In genomic region chr5:31626156-31626555, GRCh38 we compare ENCODE assay signal across 21 cellular contexts. TPM values are rescaled to one million over a fixed set of nuclear protein-coding genes. Genes with fewer than 3 reads are reported as not detected.
DNase-seq lines count a peak whose midpoint lies in the region; ATAC-seq and TF ChIP-seq lines count a peak whose summit lies in the region.
"Had no signal": no experiment of that assay in that cellular context is flagged by ENCODE, and none has a peak within 500 bp of the region (broad histone marks: within the 10 kb centered on the region; RNA-seq: fewer than 3 reads in every experiment).

No MANE protein-coding gene starts in this region.

- ATAC-seq in RWPE2 (ENCODE audit: low read depth) (peak; percentile 20; the same call in 1 of the 3 replicates), HG02938 (IDR thresholded peaks at IDR 0.05; ENCODE audit: unreplicated experiment) (no peak), HG02588 (IDR thresholded peaks at IDR 0.05; ENCODE audit: unreplicated experiment) (no peak)
- ATAC-seq: GM12878 had no signal

- H3K27ac ChIP-seq in RWPE2 (ENCODE audit: poor library complexity, severe bottlenecking), result no peak overlapping the region
- no peak overlapping the region for H3K27ac ChIP-seq in prostate gland
- no peak overlapping the region for H3K27ac ChIP-seq in brain microvascular endothelial cell
- H3K27ac ChIP-seq: BLaER1 treated with 17β-estradiol and CSF1 and Interleukin-3, amounts not matched to agents 10 nM and 100 nM; SJSA1; upper lobe of left lung had no signal

- no peaks in the 10 kb centered on the region for H3K9me3 ChIP-seq in RWPE2 (ENCODE audit: severe bottlenecking)
- no peaks in the 10 kb centered on the region for H3K9me3 ChIP-seq in prostate gland
- H3K9me3 ChIP-seq: BLaER1 treated with 17β-estradiol and CSF1 and Interleukin-3, amounts not matched to agents 10 nM and 100 nM; MG63; SJSA1; upper lobe of left lung had no signal

- WGBS in prostate gland, result 46% methylated on average over 3 of the region's 3 CpGs

- H3K4me1 ChIP-seq in RWPE2 (ENCODE audit: insufficient read depth, poor library complexity, severe bottlenecking), result no peaks in the 10 kb centered on the region
- H3K4me1 ChIP-seq in prostate gland (replicated peaks), result no peaks in the 10 kb centered on the region
- H3K4me1 ChIP-seq: BLaER1 treated with 17β-estradiol and CSF1 and Interleukin-3, amounts not matched to agents 10 nM and 100 nM; SJSA1; upper lobe of left lung had no signal

- H3K36me3 ChIP-seq in RWPE2 (ENCODE audit: low read depth) (no peaks in the 10 kb centered on the region), prostate gland (no peaks in the 10 kb centered on the region), brain microvascular endothelial cell (replicated peaks) (no peaks in the 10 kb centered on the region)
- H3K36me3 ChIP-seq: BLaER1 treated with 17β-estradiol and CSF1 and Interleukin-3, amounts not matched to agents 10 nM and 100 nM; MG63; SJSA1; upper lobe of left lung had no signal

- H3K27me3 ChIP-seq in RWPE2 (ENCODE audit: insufficient read depth, poor library complexity, severe bottlenecking) (no peaks in the 10 kb centered on the region), prostate gland (replicated peaks; ENCODE audit: insufficient read depth) (no peaks in the 10 kb centered on the region), brain microvascular endothelial cell (replicated peaks) (no peaks in the 10 kb centered on the region)
- H3K27me3 ChIP-seq: BLaER1 treated with 17β-estradiol and CSF1 and Interleukin-3, amounts not matched to agents 10 nM and 100 nM; MG63; SJSA1; upper lobe of left lung had no signal

- TF ChIP-seq CTCF in RWPE2 (IDR thresholded peaks at IDR 0.05; ENCODE audit: poor library complexity, severe bottlenecking) (no peak), prostate gland (IDR thresholded peaks at IDR 0.05) (no peak), brain microvascular endothelial cell (IDR thresholded peaks at IDR 0.05; ENCODE audit: low read depth, low read length, missing control alignments) (no peak)

- no peak for TF ChIP-seq POLR2A in prostate gland (IDR thresholded peaks at IDR 0.05)

- intact Hi-C loops in cardiac septum (cut with DNase I), result no loop called here
- intact Hi-C loops in prostate gland (cut with DNase I), result no loop called here

- H3K4me3 ChIP-seq in RWPE2 (ENCODE audit: severe bottlenecking), result no peak overlapping the region
- H3K4me3 ChIP-seq in prostate gland, result no peak overlapping the region
- no peak overlapping the region for H3K4me3 ChIP-seq in brain microvascular endothelial cell (ENCODE audit: low read depth, low read length)
- H3K4me3 ChIP-seq: BLaER1 treated with 17β-estradiol and CSF1 and Interleukin-3, amounts not matched to agents 10 nM and 100 nM; GM12878; MG63; SJSA1; upper lobe of left lung had no signal

- peak; percentile 22 for DNase-seq in NCI-H1105 treated with DMSO at 0.1 percent for 48 hours (lab: John Stamatoyannopoulos, UW)
- no peak for DNase-seq in NCI-H1105 (lab: John Stamatoyannopoulos, UW)
- no peak for DNase-seq in RWPE2 (ENCODE audit: low spot score)
- peak; percentile 55 for DNase-seq in cardiac septum (ENCODE audit: low spot score)
- DNase-seq in prostate gland (ENCODE audit: low spot score), result peak; percentile 67
- DNase-seq in brain microvascular endothelial cell, result no peak
- DNase-seq: activated CD4-positive, alpha-beta memory T cell treated with anti-CD3 and anti-CD28 coated beads for 36 hours; activated naive CD4-positive, alpha-beta T cell; activated T-cell treated with anti-CD3 and anti-CD28 coated beads for 4 hours; amniotic stem cell; H7; MG63; NCI-H1930; NCI-H526 treated with DMSO at 0.1 percent for 48 hours; upper lobe of left lung had no signal

- in situ Hi-C loops in brain microvascular endothelial cell (cut with HindIII; ENCODE audit: low pct_ligation_motif_present, low sequenced_read_pairs), result no loop called here

RNA-seq across cellular contexts. Expression of gene PDZD2, which starts 12.8 kb away (rescaled TPM):
- total RNA-seq in cardiac septum (67.1 TPM), prostate gland (10 to 100 TPM; 10.3 to 59.5 TPM)
- total RNA-seq: activated CD4-positive, alpha-beta memory T cell treated with anti-CD3 and anti-CD28 coated beads for 36 hours; T-helper 2 cell treated with Interferon-gamma antibody and Interleukin-4, amounts not matched to agents 100 ng/mL and 5 ng/mL, for 36 hours had no signal

Comparison
In these comparisons a context has a peak if more than half of its experiments do, and no peak if none do; other contexts are left out.
1. DNase-seq: peak in NCI-H1105 treated with DMSO at 0.1 percent for 48 hours (single experiment), cardiac septum (single experiment) and prostate gland (single experiment); none in NCI-H1105 (single experiment), RWPE2 (single experiment) and brain microvascular endothelial cell (single experiment).